8 cellular contexts compared by ENCODE assay signal in the genomic region with DNA sequence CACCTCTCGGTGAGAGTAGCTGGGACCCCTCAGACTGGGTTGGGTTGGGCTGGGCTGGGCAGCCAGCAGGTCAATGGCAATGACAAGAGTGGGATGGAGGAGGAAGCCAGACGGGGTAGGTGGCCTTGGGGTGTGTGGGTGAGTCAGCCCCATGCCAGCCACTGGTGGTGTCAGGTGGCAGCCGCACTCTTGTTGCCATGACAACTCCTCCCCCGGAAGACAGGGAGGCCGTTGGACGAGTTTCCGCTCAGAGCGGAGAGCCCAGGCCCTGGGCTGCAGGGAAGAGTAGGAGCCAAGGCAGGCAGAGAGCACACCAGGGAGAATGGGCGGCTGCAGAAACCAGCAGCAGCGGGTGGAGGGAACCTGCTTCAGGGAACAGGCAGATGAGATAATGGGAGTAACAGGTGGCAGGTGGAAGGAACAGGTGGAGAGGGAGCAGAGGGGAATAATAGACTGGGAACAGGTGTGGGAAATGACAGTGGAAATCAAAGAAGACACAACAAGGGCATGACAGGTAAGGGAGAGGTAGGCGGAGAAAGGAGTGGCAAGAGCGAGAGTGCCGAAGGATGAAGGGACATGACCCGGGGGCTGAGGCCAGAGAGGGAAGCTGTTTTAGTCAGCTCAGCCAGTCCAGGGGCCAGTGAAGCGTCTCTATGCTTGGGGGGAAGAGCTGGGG. TPM values are rescaled to one million over a fixed set of nuclear protein-coding genes. Genes with fewer than 3 reads are reported as not detected.
DNase-seq lines count a peak whose midpoint lies in the region; ATAC-seq and TF ChIP-seq lines count a peak whose summit lies in the region.

No MANE protein-coding gene starts in this region.

- H3K79me2 ChIP-seq in HCT116 (ENCODE audit: insufficient read depth, low read length): no peaks in the 10 kb centered on the region

- peak; percentile 96 for ATAC-seq in HCT116
- ATAC-seq in stimulated activated naive CD8-positive, alpha-beta T cell treated with anti-CD3 and anti-CD28 coated beads, Interleukin-15, Interleukin-2, amounts not matched to agents 100 U/mL and 50 U/mL, for 24 hours: peak; percentile 87

- H3K4me1 ChIP-seq in HCT116 (ENCODE audit: control insufficient read depth in 1 of 2, insufficient read depth in 2 of 2, low read length in 2 of 2) (peaks cover 24 to 37% of the 10 kb centered on the region in 2 experiments), adrenal gland (replicated peaks in 1 of 2) (peaks cover 23% of the 10 kb centered on the region in 2 donors)

- peak overlapping the region; percentile 94 for H3K4me2 ChIP-seq in HCT116 (ENCODE audit: low read length)

- no peaks in the 10 kb centered on the region for H3K9me2 ChIP-seq in HCT116 (ENCODE audit: insufficient read depth)

- TF ChIP-seq POLR2A in HCT116 (IDR thresholded peaks at IDR 0.05; ENCODE audit: borderline replicate concordance, extremely low read depth, insufficient read depth, insufficient read length) (peak; percentile 76), adrenal gland (IDR thresholded peaks at IDR 0.05) (peak; percentile 52 to 86)

- no peak for TF ChIP-seq RAD21 in HCT116 (IDR thresholded peaks at IDR 0.05; ENCODE audit: low read depth)

- H3K9me3 ChIP-seq in HCT116 (ENCODE audit: control insufficient read depth in 1 of 2, insufficient read depth in 1 of 2, low read depth in 1 of 2, low read length in 2 of 2) (no peaks in the 10 kb centered on the region), adrenal gland (replicated peaks in 1 of 3) (no peaks in the 10 kb centered on the region)

- WGBS in adrenal gland, 4 donors: 36 to 46% (median 39%) methylated on average over 9 to 15 of the region's 15 CpGs

- H3K27me3 ChIP-seq in HCT116 (ENCODE audit: insufficient read depth, low read length): no peaks in the 10 kb centered on the region
- no peaks in the 10 kb centered on the region for H3K27me3 ChIP-seq in adrenal gland

- intact Hi-C loops in HCT116 (cut with micrococcal nuclease) (no loop called here), adrenal gland (cut with DNase I) (no loop called here)

- H3K27ac ChIP-seq in HCT116 (ENCODE audit: low read depth, low read length) (peak overlapping the region; percentile 90), adrenal gland (peak overlapping the region; percentile 22 to 89 (median 72))

- DNase-seq in HCT116 (ENCODE audit: low read depth, low spot score): peak; percentile 83
- DNase-seq in NCI-H2227 (lab: John Stamatoyannopoulos, UW; ENCODE audit: unreplicated experiment): peak; percentile 86
- peak; percentile 94 to 99 (median 98) for DNase-seq in adrenal gland
- DNase-seq in kidney tubule cell (ENCODE audit: low spot score): peak; percentile 93
- peak; percentile 70 for DNase-seq in stimulated activated naive CD8-positive, alpha-beta T cell treated with anti-CD3 and anti-CD28 coated beads, Interleukin-15, Interleukin-2, amounts not matched to agents 100 U/mL and 50 U/mL, for 24 hours
- no peak for DNase-seq in GM13977 (ENCODE audit: low spot score)
- DNase-seq in T-helper 9 cell: no peak
- no peak for DNase-seq in effector CD4-positive, alpha-beta T cell

- in situ Hi-C loops in GM13977 (cut with MboI; ENCODE audit: low pct_unique_long_range_greater_than_20kb, low sequenced_read_pairs, unreplicated experiment): no loop called here

- BruUV-seq in HCT116 (replicated peaks; lab: Mats Ljungman, UMichigan): no TSS peak

- peak overlapping the region; percentile 61 for H3K9ac ChIP-seq in HCT116 (ENCODE audit: low read length)

- H3K36me3 ChIP-seq in HCT116 (ENCODE audit: control insufficient read depth in 1 of 2, insufficient read depth in 2 of 2, low read length in 2 of 2) (no peaks in the 10 kb centered on the region; a peak in 1 of 4 replicates), adrenal gland (replicated peaks in 1 of 2) (no peaks in the 10 kb centered on the region)

- peak overlapping the region; percentile 46 for H2AFZ ChIP-seq in HCT116 (ENCODE audit: low read depth, low read length, poor library complexity, severe bottlenecking)

- peak overlapping the region; percentile 56 to 66 for H3K4me3 ChIP-seq in HCT116 (replicated peaks in 1 of 2; ENCODE audit: low read depth in 1 of 2, low read length in 2 of 2)
- H3K4me3 ChIP-seq in adrenal gland: no peak overlapping the region

- TF ChIP-seq CTCF in HCT116 (IDR thresholded peaks at IDR 0.05 in 2 of 3, conservative IDR thresholded peaks at IDR 0.05 in 1 of 3; ENCODE audit: borderline replicate concordance in 1 of 3, insufficient read depth in 1 of 3, low read depth in 2 of 3, low read length in 2 of 3) (no peak), adrenal gland (IDR thresholded peaks at IDR 0.05) (no peak), GM13977 (IDR thresholded peaks at IDR 0.05; ENCODE audit: extremely low read depth, insufficient read depth, missing control alignments) (no peak)

- H4K20me1 ChIP-seq in HCT116 (ENCODE audit: insufficient read depth): no peaks in the 10 kb centered on the region

- CTCF ChIA-PET in HCT116 (lab: Charles Lee): no interaction called here

- RAD21 ChIA-PET in HCT116 (lab: Charles Lee; ENCODE audit: low non-redundant PET in 1 of 2, low total read pairs in 2 of 2, uncharacterized antibody in 2 of 2, unreplicated experiment in 2 of 2): no interaction called here

- POLR2A ChIA-PET in HCT116 (lab: Charles Lee): interaction anchor here (0.9 kb wide), 1 partner anchor 23 kb away, joined by 3 read pairs; no protein-coding TSS in a partner anchor

TF ChIP-seq in HCT116, 20 proteins besides CTCF, POLR2A, EP300 and RAD21 (continues in another document):
- no peak for TF ChIP-seq CEBPB (IDR thresholded peaks at IDR 0.05; ENCODE audit: low read depth)
- TF ChIP-seq, protein P1, sequence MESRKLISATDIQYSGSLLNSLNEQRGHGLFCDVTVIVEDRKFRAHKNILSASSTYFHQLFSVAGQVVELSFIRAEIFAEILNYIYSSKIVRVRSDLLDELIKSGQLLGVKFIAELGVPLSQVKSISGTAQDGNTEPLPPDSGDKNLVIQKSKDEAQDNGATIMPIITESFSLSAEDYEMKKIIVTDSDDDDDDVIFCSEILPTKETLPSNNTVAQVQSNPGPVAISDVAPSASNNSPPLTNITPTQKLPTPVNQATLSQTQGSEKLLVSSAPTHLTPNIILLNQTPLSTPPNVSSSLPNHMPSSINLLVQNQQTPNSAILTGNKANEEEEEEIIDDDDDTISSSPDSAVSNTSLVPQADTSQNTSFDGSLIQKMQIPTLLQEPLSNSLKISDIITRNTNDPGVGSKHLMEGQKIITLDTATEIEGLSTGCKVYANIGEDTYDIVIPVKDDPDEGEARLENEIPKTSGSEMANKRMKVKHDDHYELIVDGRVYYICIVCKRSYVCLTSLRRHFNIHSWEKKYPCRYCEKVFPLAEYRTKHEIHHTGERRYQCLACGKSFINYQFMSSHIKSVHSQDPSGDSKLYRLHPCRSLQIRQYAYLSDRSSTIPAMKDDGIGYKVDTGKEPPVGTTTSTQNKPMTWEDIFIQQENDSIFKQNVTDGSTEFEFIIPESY (IDR thresholded peaks at IDR 0.05; ENCODE audit: extremely low read depth, insufficient replicate concordance, low read length): no peak
- no peak; the same call in 1 of the 2 replicates for TF ChIP-seq MAX (IDR thresholded peaks at IDR 0.05)
- TF ChIP-seq SIN3A (IDR thresholded peaks at IDR 0.05; ENCODE audit: low read depth): peak; percentile 40; the same call in 1 of the 2 replicates
- no peak for TF ChIP-seq ELF1 (IDR thresholded peaks at IDR 0.05; ENCODE audit: borderline replicate concordance, low read depth)
- TF ChIP-seq, protein P2, sequence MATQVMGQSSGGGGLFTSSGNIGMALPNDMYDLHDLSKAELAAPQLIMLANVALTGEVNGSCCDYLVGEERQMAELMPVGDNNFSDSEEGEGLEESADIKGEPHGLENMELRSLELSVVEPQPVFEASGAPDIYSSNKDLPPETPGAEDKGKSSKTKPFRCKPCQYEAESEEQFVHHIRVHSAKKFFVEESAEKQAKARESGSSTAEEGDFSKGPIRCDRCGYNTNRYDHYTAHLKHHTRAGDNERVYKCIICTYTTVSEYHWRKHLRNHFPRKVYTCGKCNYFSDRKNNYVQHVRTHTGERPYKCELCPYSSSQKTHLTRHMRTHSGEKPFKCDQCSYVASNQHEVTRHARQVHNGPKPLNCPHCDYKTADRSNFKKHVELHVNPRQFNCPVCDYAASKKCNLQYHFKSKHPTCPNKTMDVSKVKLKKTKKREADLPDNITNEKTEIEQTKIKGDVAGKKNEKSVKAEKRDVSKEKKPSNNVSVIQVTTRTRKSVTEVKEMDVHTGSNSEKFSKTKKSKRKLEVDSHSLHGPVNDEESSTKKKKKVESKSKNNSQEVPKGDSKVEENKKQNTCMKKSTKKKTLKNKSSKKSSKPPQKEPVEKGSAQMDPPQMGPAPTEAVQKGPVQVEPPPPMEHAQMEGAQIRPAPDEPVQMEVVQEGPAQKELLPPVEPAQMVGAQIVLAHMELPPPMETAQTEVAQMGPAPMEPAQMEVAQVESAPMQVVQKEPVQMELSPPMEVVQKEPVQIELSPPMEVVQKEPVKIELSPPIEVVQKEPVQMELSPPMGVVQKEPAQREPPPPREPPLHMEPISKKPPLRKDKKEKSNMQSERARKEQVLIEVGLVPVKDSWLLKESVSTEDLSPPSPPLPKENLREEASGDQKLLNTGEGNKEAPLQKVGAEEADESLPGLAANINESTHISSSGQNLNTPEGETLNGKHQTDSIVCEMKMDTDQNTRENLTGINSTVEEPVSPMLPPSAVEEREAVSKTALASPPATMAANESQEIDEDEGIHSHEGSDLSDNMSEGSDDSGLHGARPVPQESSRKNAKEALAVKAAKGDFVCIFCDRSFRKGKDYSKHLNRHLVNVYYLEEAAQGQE (IDR thresholded peaks at IDR 0.05; ENCODE audit: low read depth): no peak
- peak; percentile 68; the same call in 1 of the 2 replicates for TF ChIP-seq JUND (IDR thresholded peaks at IDR 0.05)
- no peak for TF ChIP-seq CBX3 (IDR thresholded peaks at IDR 0.05; ENCODE audit: low read depth)
- TF ChIP-seq, protein P3, sequence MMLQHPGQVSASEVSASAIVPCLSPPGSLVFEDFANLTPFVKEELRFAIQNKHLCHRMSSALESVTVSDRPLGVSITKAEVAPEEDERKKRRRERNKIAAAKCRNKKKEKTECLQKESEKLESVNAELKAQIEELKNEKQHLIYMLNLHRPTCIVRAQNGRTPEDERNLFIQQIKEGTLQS (IDR thresholded peaks at IDR 0.05): no peak
- no peak for TF ChIP-seq TCF7L2 (IDR thresholded peaks at IDR 0.05; ENCODE audit: borderline replicate concordance, extremely low read depth, insufficient read depth, insufficient read length)
- TF ChIP-seq EZH2 (IDR thresholded peaks at IDR 0.05): no peak

RNA-seq across cellular contexts. Expression of gene SPTBN2, which starts 8.7 kb away (rescaled TPM):
- total RNA-seq in HCT116 (2021; ENCODE audit: unreplicated experiment): 18.5 TPM
- 16.7 and 18.0 TPM in 2 replicates for polyA plus RNA-seq in HCT116 (2012)
- 10 to 100 TPM; 54.0 to 81.8 (median 64.7) TPM for total RNA-seq in adrenal gland
- polyA plus RNA-seq in adrenal gland: 10 to 100 TPM; 19.7 to 78.9 (median 28.5) TPM

RNA-seq across cellular contexts. Expression of gene RBM4B, which starts 42.7 kb away (rescaled TPM):
- total RNA-seq in HCT116 (2021; ENCODE audit: unreplicated experiment) (18.1 TPM), adrenal gland (10 to 100 TPM in 7 of 8 donors, 1 to 10 TPM in 1; 9.9 to 30.7 (median 18.8) TPM)
- 15.2 and 19.7 TPM in 2 replicates for polyA plus RNA-seq in HCT116 (2012)
- 10 to 100 TPM; 20.9 to 29.8 (median 23.3) TPM for polyA plus RNA-seq in adrenal gland

Comparison
In these comparisons a context has a peak if more than half of its experiments do, and no peak if none do; other contexts are left out.
1. DNase-seq: peak in HCT116 (single experiment), NCI-H2227 (single experiment), adrenal gland (7 of 7), kidney tubule cell (single experiment) and stimulated activated naive CD8-positive, alpha-beta T cell treated with anti-CD3 and anti-CD28 coated beads, Interleukin-15, Interleukin-2, amounts not matched to agents 100 U/mL and 50 U/mL, for 24 hours (single experiment); none in GM13977 (single experiment), T-helper 9 cell (single experiment) and effector CD4-positive, alpha-beta T cell (single experiment).
2. H3K4me3 ChIP-seq: peak in HCT116 (2 of 2); none in adrenal gland (0 of 4).